ENCODE assay signal across 8 cellular contexts in genomic region chr13:52454459-52454824, GRCh38. TPM values are rescaled to one million over a fixed set of nuclear protein-coding genes. Genes with fewer than 3 reads are reported as not detected.
DNase-seq lines count a peak whose midpoint lies in the region; ATAC-seq, FAIRE-seq and TF ChIP-seq lines count a peak whose summit lies in the region.

No MANE protein-coding gene starts in this region.

- TF ChIP-seq CTCF in keratinocyte (optimal IDR thresholded peaks at IDR 0.05 in 1 of 3, IDR thresholded peaks at IDR 0.05 in 1 of 3, conservative IDR thresholded peaks at IDR 0.05 in 1 of 3; ENCODE audit: extremely low read depth in 1 of 3, insufficient read depth in 2 of 3, low read length in 3 of 3), result no peak

- H3K36me3 ChIP-seq in BLaER1, result peaks cover 26% of the 10 kb centered on the region
- H3K36me3 ChIP-seq in keratinocyte (ENCODE audit: control insufficient read depth in 2 of 2, extremely low read depth in 1 of 2, insufficient read depth in 2 of 2, low read length in 2 of 2), result peaks cover 0 to 7% of the 10 kb centered on the region in 2 experiments
- no peaks in the 10 kb centered on the region for H3K36me3 ChIP-seq in subcutaneous abdominal adipose tissue (ENCODE audit: control insufficient read depth in 5 of 5, insufficient read depth in 5 of 5, low read length in 5 of 5)

- H3K27me3 ChIP-seq in BLaER1 (no peaks in the 10 kb centered on the region), keratinocyte (ENCODE audit: control insufficient read depth, extremely low read depth, insufficient read depth, low read length) (no peaks in the 10 kb centered on the region), subcutaneous abdominal adipose tissue (ENCODE audit: control insufficient read depth in 5 of 5, insufficient read depth in 4 of 5, low read length in 5 of 5) (no peaks in the 10 kb centered on the region)

- dilution Hi-C loops in keratinocyte (cut with MboI; ENCODE audit: extremely low pct_ligation_motif_present, low sequenced_read_pairs), result no loop called here

- H4K20me1 ChIP-seq in BLaER1, result peaks cover 28% of the 10 kb centered on the region
- H4K20me1 ChIP-seq in keratinocyte (ENCODE audit: control insufficient read depth, extremely low read depth, insufficient read depth, low read length), result no peaks in the 10 kb centered on the region

- H3K9ac ChIP-seq in BLaER1, result peak overlapping the region; percentile 87
- H3K9ac ChIP-seq in keratinocyte (ENCODE audit: control insufficient read depth, extremely low read depth, insufficient read depth, low read length), result peak overlapping the region; percentile 98
- H3K9ac ChIP-seq in subcutaneous abdominal adipose tissue (ENCODE audit: low read length in 5 of 5), result peak overlapping the region in 3 of 5 donors; percentile 12 to 83 (median 67)

- FAIRE-seq in GM18507 (lab: Jason Lieb, UNC) (peak; percentile 72), keratinocyte (lab: Jason Lieb, UNC) (peak; percentile 71)

- peaks cover 40% of the 10 kb centered on the region for H3K79me2 ChIP-seq in keratinocyte (ENCODE audit: control insufficient read depth, insufficient read depth, low read length)

- H3K4me1 ChIP-seq in BLaER1, result peaks cover 51% of the 10 kb centered on the region
- H3K4me1 ChIP-seq in keratinocyte (ENCODE audit: control insufficient read depth, extremely low read depth, insufficient read depth, low read length), result peaks cover 38% of the 10 kb centered on the region
- H3K4me1 ChIP-seq in subcutaneous abdominal adipose tissue (ENCODE audit: control insufficient read depth in 5 of 5, insufficient read depth in 5 of 5, low read length in 5 of 5), result peaks cover 2 to 27% (median 21%) of the 10 kb centered on the region in 5 donors

- peak overlapping the region; percentile 92 for H3K27ac ChIP-seq in BLaER1
- H3K27ac ChIP-seq in keratinocyte (ENCODE audit: control insufficient read depth, insufficient read depth, low read length), result peak overlapping the region; percentile 99
- peak overlapping the region; percentile 76 for H3K27ac ChIP-seq in subcutaneous abdominal adipose tissue (ENCODE audit: low read depth, low read length)

- DNase-seq in GM18507 (ENCODE audit: extremely low spot score, insufficient read length, low read depth) (no peak), NCI-H345 (lab: John Stamatoyannopoulos, UW) (peak; percentile 19), keratinocyte (ENCODE audit: low read depth, low spot score) (no peak)
- no peak for DNase-seq in activated naive CD8-positive, alpha-beta T cell treated with anti-CD3 and anti-CD28 coated beads, Interleukin-2, amount 50 U/mL, for 24 hours
- no peak for DNase-seq in activated CD4-positive, CD25-positive, alpha-beta regulatory T cell (lab: John Stamatoyannopoulos, UW)

- H3K27ac Mint-ChIP-seq in activated naive CD8-positive, alpha-beta T cell treated with anti-CD3 and anti-CD28 coated beads, Interleukin-2, amount 50 U/mL, for 24 hours, result peak overlapping the region; percentile 97

- H3K27me3 Mint-ChIP-seq in activated naive CD8-positive, alpha-beta T cell treated with anti-CD3 and anti-CD28 coated beads, Interleukin-2, amount 50 U/mL, for 24 hours, result peaks cover 2% of the 10 kb centered on the region

- H3K4me1 Mint-ChIP-seq in activated naive CD8-positive, alpha-beta T cell treated with anti-CD3 and anti-CD28 coated beads, Interleukin-2, amount 50 U/mL, for 24 hours, result peaks cover 51% of the 10 kb centered on the region

- H3K4me3 ChIP-seq in BLaER1 (peak overlapping the region; percentile 79), keratinocyte (ENCODE audit: control insufficient read depth in 2 of 3, extremely low read depth in 1 of 3, insufficient read depth in 2 of 3, low read depth in 1 of 3, low read length in 3 of 3) (peak overlapping the region; percentile 89 to 99 (median 94)), subcutaneous abdominal adipose tissue (ENCODE audit: low read depth in 1 of 5, low read length in 5 of 5) (peak overlapping the region; percentile 83 to 95 (median 93))

- peak; percentile 34 for ATAC-seq in HG02938 (IDR thresholded peaks at IDR 0.05; ENCODE audit: unreplicated experiment)
- no peak for ATAC-seq in activated naive CD8-positive, alpha-beta T cell treated with anti-CD3 and anti-CD28 coated beads, Interleukin-2, amount 50 U/mL, for 24 hours

- H3K9me3 ChIP-seq in BLaER1 (no peaks in the 10 kb centered on the region), keratinocyte (ENCODE audit: control insufficient read depth, low read depth, low read length) (no peaks in the 10 kb centered on the region), subcutaneous abdominal adipose tissue (ENCODE audit: control insufficient read depth in 5 of 5, low read length in 5 of 5) (no peaks in the 10 kb centered on the region)

- no peaks in the 10 kb centered on the region for H3K9me1 ChIP-seq in keratinocyte (ENCODE audit: control insufficient read depth, extremely low read depth, insufficient read depth, low read length)

- H3K4me3 Mint-ChIP-seq in activated naive CD8-positive, alpha-beta T cell treated with anti-CD3 and anti-CD28 coated beads, Interleukin-2, amount 50 U/mL, for 24 hours, result peak overlapping the region; percentile 96

- peaks cover 18% of the 10 kb centered on the region for H3K36me3 Mint-ChIP-seq in activated naive CD8-positive, alpha-beta T cell treated with anti-CD3 and anti-CD28 coated beads, Interleukin-2, amount 50 U/mL, for 24 hours (ENCODE audit: low read depth)

- no peaks in the 10 kb centered on the region for H3K9me3 Mint-ChIP-seq in activated naive CD8-positive, alpha-beta T cell treated with anti-CD3 and anti-CD28 coated beads, Interleukin-2, amount 50 U/mL, for 24 hours

- H3K4me2 ChIP-seq in BLaER1 (peak overlapping the region; percentile 81), keratinocyte (ENCODE audit: control insufficient read depth, extremely low read depth, insufficient read depth, low read depth, low read length) (peak overlapping the region; percentile 89)

- H2AFZ ChIP-seq in keratinocyte (ENCODE audit: control insufficient read depth, low read length), result peak overlapping the region; percentile 100

RNA-seq across cellular contexts. Expression of gene CKAP2, which starts 0.8 kb away (rescaled TPM):
- polyA plus RNA-seq in keratinocyte, result 14.5 to 29.7 TPM (median 18.9 TPM) in 3 replicates
- 32.4 TPM for polyA plus RNA-seq in keratinocyte (2011; ENCODE audit: low read depth)
- polyA plus RNA-seq in keratinocyte (2011; cell fraction: cytosol; rRNA removed), result 15.2 and 28.2 TPM in 2 replicates
- 26.0 and 31.1 TPM in 2 replicates for polyA plus RNA-seq in keratinocyte (2011; cell fraction: nucleus; rRNA removed)
- 14.9 and 25.2 TPM in 2 replicates for polyA plus RNA-seq in keratinocyte (2012; ENCODE audit: low replicate concordance)
- polyA minus RNA-seq in keratinocyte, result 4.0 to 29.3 TPM (median 9.3 TPM) in 3 replicates
- 17.6 TPM for polyA minus RNA-seq in keratinocyte (2011; cell fraction: cytosol; rRNA and poly(A)+ RNA removed)
- 10.7 and 23.5 TPM in 2 replicates for polyA minus RNA-seq in keratinocyte (2011; cell fraction: nucleus; rRNA and poly(A)+ RNA removed)

RNA-seq across cellular contexts. Expression of gene VPS36, which starts 4.0 kb away (rescaled TPM):
- 12.8 to 36.5 TPM (median 24.6 TPM) in 3 replicates for polyA plus RNA-seq in keratinocyte
- polyA plus RNA-seq in keratinocyte (2011; ENCODE audit: low read depth), result 15.9 TPM
- polyA plus RNA-seq in keratinocyte (2011; cell fraction: cytosol; rRNA removed), result 13.7 and 25.0 TPM in 2 replicates
- polyA plus RNA-seq in keratinocyte (2011; cell fraction: nucleus; rRNA removed), result 41.5 and 52.4 TPM in 2 replicates
- 17.3 and 19.1 TPM in 2 replicates for polyA plus RNA-seq in keratinocyte (2012; ENCODE audit: low replicate concordance)
- 11.9 to 23.6 TPM (median 16.1 TPM) in 3 replicates for polyA minus RNA-seq in keratinocyte
- polyA minus RNA-seq in keratinocyte (2011; cell fraction: cytosol; rRNA and poly(A)+ RNA removed), result 11.1 TPM
- polyA minus RNA-seq in keratinocyte (2011; cell fraction: nucleus; rRNA and poly(A)+ RNA removed), result 17.2 and 34.1 TPM in 2 replicates

RNA-seq across cellular contexts. Expression of gene THSD1, which starts 48.5 kb away (rescaled TPM):
- polyA plus RNA-seq in keratinocyte, result 9.2 to 15.4 TPM (median 9.7 TPM) in 3 replicates
- 8.0 TPM for polyA plus RNA-seq in keratinocyte (2011; ENCODE audit: low read depth)
- polyA plus RNA-seq in keratinocyte (2011; cell fraction: cytosol; rRNA removed), result 5.2 and 5.3 TPM in 2 replicates
- 21.1 and 25.2 TPM in 2 replicates for polyA plus RNA-seq in keratinocyte (2011; cell fraction: nucleus; rRNA removed)
- polyA plus RNA-seq in keratinocyte (2012; ENCODE audit: low replicate concordance), result 6.5 and 11.4 TPM in 2 replicates
- polyA minus RNA-seq in keratinocyte, result 9.6 to 25.4 TPM (median 19.5 TPM) in 3 replicates
- 10.7 TPM for polyA minus RNA-seq in keratinocyte (2011; cell fraction: cytosol; rRNA and poly(A)+ RNA removed)
- polyA minus RNA-seq in keratinocyte (2011; cell fraction: nucleus; rRNA and poly(A)+ RNA removed), result 20.2 and 27.3 TPM in 2 replicates
